Comparison of ENCODE assay signal across 11 cellular contexts in the genomic region with DNA sequence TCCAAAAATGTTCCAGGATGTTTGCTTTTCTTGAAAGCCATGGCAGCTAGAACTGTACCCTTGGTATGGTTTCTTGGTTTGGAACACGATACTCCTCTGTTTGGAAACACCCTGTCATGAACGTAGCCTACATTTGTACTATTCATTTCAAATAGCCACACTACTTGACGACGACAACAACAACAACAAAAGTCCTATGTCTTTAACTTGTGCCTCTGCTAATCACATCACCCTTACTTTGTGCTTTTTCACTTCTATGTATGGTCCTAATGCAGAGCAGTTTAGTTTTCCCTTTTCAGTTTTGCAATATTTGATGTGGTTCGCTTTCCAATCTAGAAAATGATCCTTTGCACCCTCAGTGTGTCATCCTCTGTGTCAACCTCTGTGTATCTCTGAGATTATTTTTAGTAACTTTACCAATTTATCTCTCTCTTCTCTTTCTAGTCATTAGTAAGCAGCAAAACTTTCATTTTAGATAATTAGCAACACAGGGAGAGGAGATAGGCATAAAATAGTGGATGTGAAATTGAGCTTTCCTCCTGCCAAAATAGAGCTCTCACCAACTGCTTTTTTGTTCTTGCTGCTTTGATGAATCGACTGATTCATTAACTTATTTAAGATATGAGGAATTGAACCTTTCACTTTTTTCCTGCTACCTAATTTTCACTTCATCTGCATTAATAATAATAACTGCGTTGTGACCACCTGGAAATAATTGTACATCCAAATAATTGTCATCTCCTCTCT. TPM values are rescaled to one million over a fixed set of nuclear protein-coding genes. Genes with fewer than 3 reads are reported as not detected.
DNase-seq lines count a peak whose midpoint lies in the region; ATAC-seq, FAIRE-seq and TF ChIP-seq lines count a peak whose summit lies in the region.
"Had no signal": no experiment of that assay in that cellular context is flagged by ENCODE, and none has a peak within 500 bp of the region (broad histone marks: within the 10 kb centered on the region; RNA-seq: fewer than 3 reads in every experiment).

No MANE protein-coding gene starts in this region.

- H2AFZ ChIP-seq in OCI-LY3 (ENCODE audit: low read depth, low read length): peak overlapping the region; percentile 12; the same call in 1 of the 2 replicates

- H3K36me3 ChIP-seq in OCI-LY3 (replicated peaks; ENCODE audit: low read depth, low read length) (peaks cover 4% of the 10 kb centered on the region), ascending aorta (no peaks in the 10 kb centered on the region)
- H3K36me3 ChIP-seq in effector memory CD4-positive, alpha-beta T cell (ENCODE audit: control insufficient read depth, insufficient read depth, low read length): no peaks in the 10 kb centered on the region
- H3K36me3 ChIP-seq: gastroesophageal sphincter had no signal

- H3K4me3 ChIP-seq in OCI-LY3 (ENCODE audit: low read length): peak overlapping the region; percentile 55
- no peak overlapping the region for H3K4me3 ChIP-seq in ascending aorta
- H3K4me3 ChIP-seq in effector memory CD4-positive, alpha-beta T cell (ENCODE audit: insufficient read depth, low read depth, low read length, poor library complexity, severe bottlenecking): no peak overlapping the region
- H3K4me3 ChIP-seq: gastroesophageal sphincter had no signal

- peak; percentile 77 for DNase-seq in GM10266 (ENCODE audit: extremely low spot score)
- no peak for DNase-seq in GM19239 (ENCODE audit: insufficient read length, low spot score)
- DNase-seq in ascending aorta (ENCODE audit: low spot score in 2 of 2): no peak
- no peak for DNase-seq in stimulated activated CD4-positive, alpha-beta T cell treated with anti-CD3 and anti-CD28 coated beads, Interleukin-2, amount 100 ng/mL, for 24 hours
- no peak for DNase-seq in effector memory CD4-positive, alpha-beta T cell
- DNase-seq in pons (ENCODE audit: low spot score): no peak
- DNase-seq: NCI-H69 had no signal

- FAIRE-seq in GM19239 (lab: Jason Lieb, UNC): peak; percentile 75

- no peaks in the 10 kb centered on the region for H3K79me2 ChIP-seq in OCI-LY3 (ENCODE audit: low read length)

- H3K4me2 ChIP-seq in OCI-LY3 (ENCODE audit: low read length): peak overlapping the region; percentile 64

- H4K20me1 ChIP-seq in OCI-LY3 (ENCODE audit: insufficient read depth, low read length): no peaks in the 10 kb centered on the region

- intact Hi-C loops in ascending aorta (cut with DNase I): no loop called here

- ATAC-seq in HG02840 (IDR thresholded peaks at IDR 0.05; ENCODE audit: low FRiP score, unreplicated experiment): peak; percentile 68
- ATAC-seq: gastroesophageal sphincter had no signal

- H3K4me1 ChIP-seq in OCI-LY3 (ENCODE audit: low read length): peaks cover 28% of the 10 kb centered on the region
- no peaks in the 10 kb centered on the region for H3K4me1 ChIP-seq in ascending aorta
- no peaks in the 10 kb centered on the region for H3K4me1 ChIP-seq in effector memory CD4-positive, alpha-beta T cell (ENCODE audit: control insufficient read depth, insufficient read depth, low read length, poor library complexity, severe bottlenecking)
- H3K4me1 ChIP-seq: gastroesophageal sphincter had no signal

- H3K27me3 ChIP-seq in OCI-LY3 (ENCODE audit: low read depth, low read length): no peaks in the 10 kb centered on the region
- H3K27me3 ChIP-seq in ascending aorta: no peaks in the 10 kb centered on the region
- no peaks in the 10 kb centered on the region for H3K27me3 ChIP-seq in effector memory CD4-positive, alpha-beta T cell (replicated peaks; ENCODE audit: control insufficient read depth, insufficient read depth, low read length, poor library complexity, severe bottlenecking)
- H3K27me3 ChIP-seq: gastroesophageal sphincter had no signal

- TF ChIP-seq CTCF in GM10266 (IDR thresholded peaks at IDR 0.05; ENCODE audit: control insufficient read depth, insufficient read depth, low read depth, missing control alignments) (no peak), OCI-LY3 (IDR thresholded peaks at IDR 0.05; ENCODE audit: low read depth, low read length) (no peak), ascending aorta (IDR thresholded peaks at IDR 0.05) (no peak)

- H3K9ac ChIP-seq in OCI-LY3 (ENCODE audit: low read length): peak overlapping the region; percentile 40; the same call in 1 of the 2 replicates

- H3K9me3 ChIP-seq in OCI-LY3 (ENCODE audit: insufficient read depth, low read length) (no peaks in the 10 kb centered on the region), ascending aorta (no peaks in the 10 kb centered on the region)
- no peaks in the 10 kb centered on the region for H3K9me3 ChIP-seq in effector memory CD4-positive, alpha-beta T cell (ENCODE audit: control insufficient read depth, low read length)
- H3K9me3 ChIP-seq: gastroesophageal sphincter had no signal

- H3K27ac ChIP-seq in OCI-LY3 (ENCODE audit: low read length): peak overlapping the region; percentile 68
- H3K27ac ChIP-seq in ascending aorta: no peak overlapping the region
- H3K27ac ChIP-seq in effector memory CD4-positive, alpha-beta T cell (ENCODE audit: insufficient read depth, low read length, poor library complexity, severe bottlenecking): no peak overlapping the region
- H3K27ac ChIP-seq: C4-2B, gastroesophageal sphincter had no signal

RNA-seq across cellular contexts. Expression of gene TP63, which starts 44.1 kb away (rescaled TPM):
- total RNA-seq in ascending aorta: not detected
